In the genomic region with DNA sequence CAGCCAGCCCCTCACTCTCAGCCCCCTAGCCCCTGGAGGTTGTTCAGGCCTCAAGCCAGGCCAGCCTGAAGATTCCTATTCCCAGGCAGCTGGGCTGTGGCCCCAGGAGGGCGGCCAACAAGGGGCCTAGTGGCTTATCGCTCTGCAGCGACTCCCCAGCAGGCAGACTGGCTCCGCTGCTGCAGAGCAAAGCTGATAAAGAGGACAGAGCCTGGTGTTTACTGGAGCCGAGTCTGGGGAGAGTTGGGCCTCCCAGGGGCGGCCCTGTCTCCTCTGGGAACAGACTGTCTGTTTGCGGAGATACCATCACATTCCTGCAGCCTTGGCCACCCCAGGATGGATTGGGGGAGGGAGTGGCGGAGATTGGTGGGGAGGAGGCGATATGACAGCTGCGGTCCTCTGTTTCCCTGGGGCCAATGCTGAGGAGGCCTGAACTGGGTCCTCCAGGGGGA, we compare ENCODE assay signal across 16 cellular contexts. TPM values are rescaled to one million over a fixed set of nuclear protein-coding genes. Genes with fewer than 3 reads are reported as not detected.
DNase-seq lines count a peak whose midpoint lies in the region; ATAC-seq, FAIRE-seq and TF ChIP-seq lines count a peak whose summit lies in the region.
"Had no signal": no experiment of that assay in that cellular context is flagged by ENCODE, and none has a peak within 500 bp of the region (broad histone marks: within the 10 kb centered on the region; RNA-seq: fewer than 3 reads in every experiment).

No MANE protein-coding gene starts in this region.

- DNase-seq in NCI-H524 (lab: John Stamatoyannopoulos, UW) (peak; percentile 65 to 81), ecto neural progenitor cell (ENCODE audit: low spot score) (peak; percentile 67), kidney (peak; percentile 73), stomach (peak; percentile 36), OCI-LY7 (ENCODE audit: low spot score) (no peak), SKM-1 treated with dmso at 0.1 percent for 144 hours (lab: John Stamatoyannopoulos, UW; ENCODE audit: unreplicated experiment) (no peak)
- DNase-seq in stimulated activated CD8-positive, alpha-beta memory T cell treated with anti-CD3 and anti-CD28 coated beads, Interleukin-4, amount 100 ng/mL, for 48 hours: no peak
- DNase-seq: CD4-positive, alpha-beta memory T cell; foreskin melanocyte; GM23248; NCI-H2107; pancreas; stimulated activated CD4-positive, alpha-beta T cell treated with anti-CD3 and anti-CD28 coated beads, Interleukin-2, amount 100 ng/mL, for 48 hours had no signal

- H3K4me3 ChIP-seq in kidney (ENCODE audit: low read length in 2 of 2) (no peak overlapping the region), stomach (no peak overlapping the region), OCI-LY7 (ENCODE audit: low read depth, low read length, poor library complexity, severe bottlenecking) (no peak overlapping the region)
- H3K4me3 ChIP-seq: GM23248, lung, pancreas had no signal

- H3K9me3 ChIP-seq in kidney (ENCODE audit: control insufficient read depth in 1 of 2, low read length in 2 of 2) (no peaks in the 10 kb centered on the region), stomach (peaks cover 0 to 9% (median 3%) of the 10 kb centered on the region in 4 donors), OCI-LY7 (ENCODE audit: low read length) (0 out of 2 replicates have a peak, but pooled peaks cover 5% of the 10 kb centered on the region)
- H3K9me3 ChIP-seq: pancreas had no signal

- no peak for TF ChIP-seq POLR2A in stomach (IDR thresholded peaks at IDR 0.05)

- no peaks in the 10 kb centered on the region for H3K27me3 ChIP-seq in stomach
- H3K27me3 ChIP-seq: pancreas had no signal

- H2AFZ ChIP-seq in OCI-LY7 (ENCODE audit: low read length): no peak overlapping the region
- H2AFZ ChIP-seq: GM23248 had no signal

- POLR2A ChIA-PET in OCI-LY7 (lab: Charles Lee): interaction anchor here (0.6 to 1.2 kb wide), 3 partner anchors 9 to 1019 kb away, joined by 4 to 6 read pairs (median 5); no protein-coding TSS in a partner anchor

- TF ChIP-seq CTCF in kidney (IDR thresholded peaks at IDR 0.05; ENCODE audit: borderline replicate concordance, extremely low read depth, insufficient read depth) (no peak), stomach (IDR thresholded peaks at IDR 0.05) (no peak), OCI-LY7 (conservative IDR thresholded peaks at IDR 0.05; ENCODE audit: low read length) (no peak)

- 36 to 64% (median 44%) methylated on average over 10 of the region's 10 CpGs for WGBS in stomach, 5 donors

- H3K4me1 ChIP-seq in kidney (ENCODE audit: control insufficient read depth in 1 of 2, insufficient read depth in 1 of 2, low read depth in 1 of 2, low read length in 2 of 2): no peaks in the 10 kb centered on the region
- peaks cover 0 to 10% (median 4%) of the 10 kb centered on the region in 4 donors for H3K4me1 ChIP-seq in stomach
- peaks cover 20% of the 10 kb centered on the region for H3K4me1 ChIP-seq in OCI-LY7 (ENCODE audit: insufficient read depth, low read length, poor library complexity, severe bottlenecking)
- H3K4me1 ChIP-seq: pancreas had no signal

- CTCF ChIA-PET in OCI-LY7 (lab: Charles Lee; ENCODE audit: unreplicated experiment): no interaction called here

- H3K36me3 ChIP-seq in kidney (ENCODE audit: control insufficient read depth in 1 of 2, insufficient read depth in 2 of 2, low read length in 2 of 2) (no peaks in the 10 kb centered on the region), stomach (no peaks in the 10 kb centered on the region), OCI-LY7 (ENCODE audit: insufficient read depth, low read length) (no peaks in the 10 kb centered on the region; the same call in 1 of the 2 replicates)
- H3K36me3 ChIP-seq: pancreas had no signal

- no peak overlapping the region for H3K9ac ChIP-seq in kidney (ENCODE audit: low read length in 2 of 2)
- H3K9ac ChIP-seq: GM23248 had no signal

- BruUV-seq in OCI-LY7 (replicated peaks; lab: Mats Ljungman, UMichigan): no TSS peak

- H3K9me2 ChIP-seq in OCI-LY7 (ENCODE audit: insufficient read depth, low read length): no peaks in the 10 kb centered on the region

- FAIRE-seq in kidney (lab: Jason Lieb, UNC): no peak
- FAIRE-seq: pancreas, TTC549 had no signal

- no peak overlapping the region for H3K27ac ChIP-seq in kidney (ENCODE audit: low read depth in 2 of 2, low read length in 2 of 2)
- H3K27ac ChIP-seq in stomach: no peak overlapping the region
- H3K27ac ChIP-seq in OCI-LY7 (ENCODE audit: low read depth, low read length, poor library complexity, severe bottlenecking): no peak overlapping the region
- H3K27ac ChIP-seq: GM23248, pancreas had no signal

- no peaks in the 10 kb centered on the region for H4K20me1 ChIP-seq in OCI-LY7 (ENCODE audit: insufficient read depth, low read length)

- no peak overlapping the region for H3K4me2 ChIP-seq in OCI-LY7 (ENCODE audit: low read length)

- ATAC-seq in activated CD4-positive, CD25-positive, alpha-beta regulatory T cell treated with anti-CD3 and anti-CD28 coated beads, Interleukin-2, amount 50 U/mL, for 24 hours: no peak
- ATAC-seq: pancreas had no signal

- H3K79me2 ChIP-seq in OCI-LY7 (ENCODE audit: insufficient read depth, low read depth, low read length): no peaks in the 10 kb centered on the region

- no peak for TF ChIP-seq EP300 in stomach (IDR thresholded peaks at IDR 0.05)

- intact Hi-C loops in kidney (cut with DNase I): no loop called here
- intact Hi-C loops in stomach (cut with DNase I; ENCODE audit: low total_unique reads): no loop called here
- intact Hi-C loops in OCI-LY7 (cut with micrococcal nuclease; ENCODE audit: unreplicated experiment): no loop called here

RNA-seq across cellular contexts. Expression of a gene that starts 22.4 kb away (rescaled TPM):
- 23.0 TPM for total RNA-seq in kidney
- polyA plus RNA-seq in kidney (ENCODE audit: insufficient read depth, low read depth, low replicate concordance): 15.4 TPM
- total RNA-seq in stomach: 100 to 1,000 TPM in 2 of 5 donors, 10 to 100 TPM in 3; 20.4 to 112 (median 76.4) TPM
- 1 to 10 TPM; 4.0 to 5.7 (median 4.6) TPM for polyA plus RNA-seq in stomach
- 15.3 and 16.1 TPM in 2 replicates for total RNA-seq in OCI-LY7 (2014; rRNA removed; shearing (Covaris generic))
- total RNA-seq in OCI-LY7 (2022): 11.8 and 14.6 TPM in 2 replicates
- polyA plus RNA-seq: CD4-positive, alpha-beta memory T cell had no signal

Comparison
In these comparisons a context has a peak if more than half of its experiments do, and no peak if none do; other contexts are left out.
1. DNase-seq: peak in NCI-H524 (2 of 2), ecto neural progenitor cell (single experiment), kidney (single experiment) and stomach (single experiment); none in OCI-LY7 (single experiment), SKM-1 treated with dmso at 0.1 percent for 144 hours (single experiment) and stimulated activated CD8-positive, alpha-beta memory T cell treated with anti-CD3 and anti-CD28 coated beads, Interleukin-4, amount 100 ng/mL, for 48 hours (single experiment).